ENCODE assay signal across 8 cellular contexts in genomic region chr1:223811634-223812101, GRCh38. TPM values are rescaled to one million over a fixed set of nuclear protein-coding genes. Genes with fewer than 3 reads are reported as not detected.
DNase-seq lines count a peak whose midpoint lies in the region; ATAC-seq and TF ChIP-seq lines count a peak whose summit lies in the region.

No MANE protein-coding gene starts in this region.

- 44% methylated on average over 3 of the region's 3 CpGs for WGBS in prostate gland

- POLR2A ChIA-PET in RWPE1 (lab: Yijun Ruan, JAX; ENCODE audit: low non-redundant PET) = no interaction called here

- TF ChIP-seq POLR2A in prostate gland (IDR thresholded peaks at IDR 0.05) = no peak

- ATAC-seq in GM19035 (IDR thresholded peaks at IDR 0.05; ENCODE audit: unreplicated experiment) = no peak

- CTCF ChIA-PET in RWPE1 (lab: Yijun Ruan, JAX) = interaction anchor here (0.7 to 1.6 kb wide), 5 partner anchors 9 to 524 kb away, joined by 3 to 10 read pairs (median 3); partner anchors contain the start of gene TP53BP2

- H3K4me3 ChIP-seq in fibroblast of mammary gland (ENCODE audit: control insufficient read depth, low read depth, low read length) (no peak overlapping the region), prostate gland (no peak overlapping the region)

- H3K27me3 ChIP-seq in prostate gland (replicated peaks; ENCODE audit: insufficient read depth) = no peaks in the 10 kb centered on the region

- H3K27ac ChIP-seq in RWPE1 (no peak overlapping the region), prostate gland (no peak overlapping the region)

- H3K4me1 ChIP-seq in prostate gland (replicated peaks) = no peaks in the 10 kb centered on the region

- H3K36me3 ChIP-seq in prostate gland = peaks cover 0 to 5% of the 10 kb centered on the region in 2 donors

- no peaks in the 10 kb centered on the region for H3K9me3 ChIP-seq in prostate gland

- peak; percentile 64 for TF ChIP-seq CTCF in RWPE1 (conservative IDR thresholded peaks at IDR 0.05; ENCODE audit: low read depth)
- TF ChIP-seq CTCF in fibroblast of mammary gland (conservative IDR thresholded peaks at IDR 0.05; ENCODE audit: control insufficient read depth, insufficient read depth, low read depth, low read length) = peak; percentile 55
- peak in 3 of 4 experiments; percentile 15 to 67 (median 64) for TF ChIP-seq CTCF in prostate gland (IDR thresholded peaks at IDR 0.05)

- DNase-seq in CD1c-positive myeloid dendritic cell (ENCODE audit: extremely low spot score) (peak; percentile 55), H4 (ENCODE audit: low spot score) (peak; percentile 11), RWPE1 (ENCODE audit: low spot score) (peak; percentile 19), fibroblast of mammary gland (ENCODE audit: low read depth) (peak; percentile 61), prostate gland (ENCODE audit: low spot score) (no peak), islet precursor cell (no peak)
- no peak for DNase-seq in stimulated activated CD8-positive, alpha-beta memory T cell treated with anti-CD3 and anti-CD28 coated beads, Interleukin-4, amount 100 ng/mL, for 48 hours

- intact Hi-C loops in prostate gland (cut with DNase I) = no loop called here

RNA-seq across cellular contexts. Expression of gene TP53BP2, which starts 34.1 kb away (rescaled TPM):
- 22.1 and 38.5 TPM in 2 replicates for total RNA-seq in H4 (2014; rRNA removed; shearing (Covaris generic))
- 100 to 1,000 TPM in 1 of 2 donors, 10 to 100 TPM in 1; 28.0 to 103 TPM for total RNA-seq in prostate gland

Comparison
In these comparisons a context has a peak if more than half of its experiments do, and no peak if none do; other contexts are left out.
1. DNase-seq: peak in CD1c-positive myeloid dendritic cell (single experiment), H4 (single experiment), RWPE1 (single experiment) and fibroblast of mammary gland (single experiment); none in prostate gland (single experiment), islet precursor cell (single experiment) and stimulated activated CD8-positive, alpha-beta memory T cell treated with anti-CD3 and anti-CD28 coated beads, Interleukin-4, amount 100 ng/mL, for 48 hours (single experiment).
2. Peak in every context shown above with its lines, with median percentiles within 50 percentile points of each other: CTCF ChIP-seq.